8 cellular contexts compared by ENCODE assay signal in the genomic region with DNA sequence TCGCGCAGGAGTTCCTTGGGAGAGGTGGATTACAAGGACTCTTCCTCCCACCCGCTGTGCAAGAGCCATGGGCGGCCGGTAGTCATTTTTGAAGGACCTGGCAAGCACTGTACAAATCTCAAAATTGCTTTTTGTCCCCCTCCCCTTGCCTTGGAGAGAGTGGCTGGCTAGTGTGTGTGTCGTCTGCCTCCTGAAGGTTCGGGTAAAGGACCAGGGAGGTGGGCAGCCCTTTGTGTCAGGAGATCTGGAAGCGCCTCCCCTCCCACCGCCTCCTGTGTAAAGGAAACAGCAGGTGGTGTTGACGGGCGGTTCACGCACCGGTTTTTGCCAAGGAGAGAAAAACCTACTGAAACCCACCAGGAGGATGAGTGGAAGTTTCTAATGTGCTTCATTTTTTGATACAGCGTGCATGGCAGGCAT.
DNase-seq lines count a peak whose midpoint lies in the region; ATAC-seq and TF ChIP-seq lines count a peak whose summit lies in the region.

No MANE protein-coding gene starts in this region.

- H3K4me1 ChIP-seq in effector memory CD4-positive, alpha-beta T cell (ENCODE audit: control insufficient read depth, insufficient read depth, low read length, poor library complexity, severe bottlenecking) = peaks cover 14% of the 10 kb centered on the region
- peaks cover 10 to 14% of the 10 kb centered on the region in 2 experiments for H3K4me1 ChIP-seq in neutrophil (ENCODE audit: control insufficient read depth in 1 of 2, insufficient read depth in 1 of 2, low read depth in 1 of 2, low read length in 1 of 2)

- H3K36me3 ChIP-seq in effector memory CD4-positive, alpha-beta T cell (ENCODE audit: control insufficient read depth, insufficient read depth, low read length) = no peaks in the 10 kb centered on the region
- H3K36me3 ChIP-seq in neutrophil = no peaks in the 10 kb centered on the region

- peak overlapping the region; percentile 84 for H3K4me3 ChIP-seq in effector memory CD4-positive, alpha-beta T cell (ENCODE audit: insufficient read depth, low read depth, low read length, poor library complexity, severe bottlenecking)
- peak overlapping the region; percentile 68 to 86 for H3K4me3 ChIP-seq in neutrophil (ENCODE audit: low read depth in 1 of 2, low read length in 1 of 2)

- no peaks in the 10 kb centered on the region for H3K27me3 ChIP-seq in effector memory CD4-positive, alpha-beta T cell (replicated peaks; ENCODE audit: control insufficient read depth, insufficient read depth, low read length, poor library complexity, severe bottlenecking)
- H3K27me3 ChIP-seq in neutrophil = peaks cover 23% of the 10 kb centered on the region

- TF ChIP-seq CTCF in neutrophil (IDR thresholded peaks at IDR 0.05) = no peak

- no peak for ATAC-seq in HG02610 (IDR thresholded peaks at IDR 0.05; ENCODE audit: unreplicated experiment)

- H3K27ac ChIP-seq in effector memory CD4-positive, alpha-beta T cell (ENCODE audit: insufficient read depth, low read length, poor library complexity, severe bottlenecking) = peak overlapping the region; percentile 76
- H3K27ac ChIP-seq in neutrophil = no peak overlapping the region

- DNase-seq in NCI-H1417 (lab: John Stamatoyannopoulos, UW) (peak; percentile 59 to 83 (median 75)), NCI-H1417 treated with DMSO at 0.1 percent for 48 hours (lab: John Stamatoyannopoulos, UW) (no peak), NCI-H526 (lab: John Stamatoyannopoulos, UW) (peak; percentile 56 to 65)
- DNase-seq in effector memory CD4-positive, alpha-beta T cell = no peak
- DNase-seq in effector CD8-positive, alpha-beta T cell (lab: John Stamatoyannopoulos, UW) = no peak
- no peak for DNase-seq in activated CD4-positive, CD25-positive, alpha-beta regulatory T cell treated with anti-CD3 and anti-CD28 coated beads, Interleukin-2, amount 50 U/mL, for 72 hours

- no peaks in the 10 kb centered on the region for H3K9me3 ChIP-seq in effector memory CD4-positive, alpha-beta T cell (ENCODE audit: control insufficient read depth, low read length)
- no peaks in the 10 kb centered on the region for H3K9me3 ChIP-seq in neutrophil

Comparison
In these comparisons a context has a peak if more than half of its experiments do, and no peak if none do; other contexts are left out.
1. DNase-seq: peak in NCI-H1417 (3 of 3) and NCI-H526 (2 of 2); none in NCI-H1417 treated with DMSO at 0.1 percent for 48 hours (single experiment), effector memory CD4-positive, alpha-beta T cell (0 of 3), effector CD8-positive, alpha-beta T cell (single experiment) and activated CD4-positive, CD25-positive, alpha-beta regulatory T cell treated with anti-CD3 and anti-CD28 coated beads, Interleukin-2, amount 50 U/mL, for 72 hours (single experiment).